Comparison of ENCODE assay signal across 14 cellular contexts in the genomic region with DNA sequence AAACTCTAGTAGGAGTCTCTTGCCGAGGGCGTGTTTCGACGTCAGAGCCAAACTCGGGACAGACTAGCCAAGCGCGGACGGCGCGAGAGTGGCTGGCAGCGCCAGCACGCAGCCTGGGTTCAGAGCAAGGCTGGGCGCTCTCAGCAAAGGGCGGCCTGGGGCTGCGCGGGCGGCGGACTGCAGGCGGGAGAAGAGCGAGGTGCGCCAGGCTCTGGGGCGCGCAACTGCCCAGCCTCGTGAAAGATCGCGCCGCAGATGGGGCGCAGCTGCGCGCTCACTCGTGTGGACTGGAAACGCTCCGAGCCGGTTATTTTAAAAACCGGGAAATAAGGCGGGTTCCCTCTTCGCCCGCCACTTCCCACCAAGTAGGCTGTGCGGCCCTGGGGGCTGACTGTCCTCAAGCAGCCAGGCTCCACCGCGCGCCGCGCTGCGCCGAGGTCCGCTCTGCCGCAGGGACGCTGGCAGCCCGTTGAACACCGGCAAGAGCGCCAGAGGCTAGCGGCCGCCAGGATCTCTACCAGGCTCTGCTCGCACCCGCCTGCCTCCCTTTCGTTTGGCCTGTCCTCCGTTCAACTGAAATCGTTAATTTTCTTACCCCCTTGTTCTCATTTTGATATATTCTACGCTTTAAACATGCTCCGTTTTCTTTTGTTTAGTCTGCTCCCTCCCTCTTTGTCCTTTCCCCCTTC. TPM values are rescaled to one million over a fixed set of nuclear protein-coding genes. Genes with fewer than 3 reads are reported as not detected.
DNase-seq lines count a peak whose midpoint lies in the region; ATAC-seq, FAIRE-seq and TF ChIP-seq lines count a peak whose summit lies in the region.
"Had no signal": no experiment of that assay in that cellular context is flagged by ENCODE, and none has a peak within 500 bp of the region (broad histone marks: within the 10 kb centered on the region; RNA-seq: fewer than 3 reads in every experiment).

No MANE protein-coding gene starts in this region.

- TF ChIP-seq CTCF in endothelial cell of umbilical vein (IDR thresholded peaks at IDR 0.05; ENCODE audit: extremely low read depth in 1 of 2, insufficient read depth in 1 of 2, low read depth in 1 of 2, low read length in 2 of 2) (no peak), neural crest cell (conservative IDR thresholded peaks at IDR 0.05) (no peak), mammary epithelial cell (conservative IDR thresholded peaks at IDR 0.05 in 1 of 2, IDR thresholded peaks at IDR 0.05 in 1 of 2; ENCODE audit: extremely low read depth in 1 of 2, insufficient read depth in 1 of 2, low read depth in 1 of 2, low read length in 2 of 2) (no peak)

- peak; percentile 65 for DNase-seq in D341Med (ENCODE audit: low spot score)
- DNase-seq in T-cell = no peak
- DNase-seq in endothelial cell of umbilical vein (ENCODE audit: low read depth, low spot score) = peak; percentile 16
- peak; percentile 33 for DNase-seq in neural crest cell (ENCODE audit: low read depth, low spot score)
- no peak for DNase-seq in mammary epithelial cell
- no peak for DNase-seq in NCI-H1092 treated with DMSO at 0.1 percent for 48 hours (lab: John Stamatoyannopoulos, UW)
- DNase-seq in DMS79 treated with DMSO at 0.1 percent for 48 hours (lab: John Stamatoyannopoulos, UW) = no peak
- DNase-seq: DMS79, NCI-H226, SJCRH30 had no signal

- H3K36me3 Mint-ChIP-seq in T-cell = no peaks in the 10 kb centered on the region
- H3K36me3 Mint-ChIP-seq in neural crest cell (ENCODE audit: low read depth) = no peaks in the 10 kb centered on the region

- H3K27ac ChIP-seq in endothelial cell of umbilical vein (ENCODE audit: insufficient read depth, low read depth, low read length) (no peak overlapping the region), mammary epithelial cell (ENCODE audit: insufficient read depth, low read depth, low read length) (no peak overlapping the region)
- H3K27ac ChIP-seq: SJCRH30 had no signal

- no peak for TF ChIP-seq POLR2A in endothelial cell of umbilical vein (IDR thresholded peaks at IDR 0.05; ENCODE audit: low read depth, low read length)

- dilution Hi-C loops in endothelial cell of umbilical vein (cut with MboI; ENCODE audit: extremely low pct_ligation_motif_present, low sequenced_read_pairs) (no loop called here), mammary epithelial cell (cut with HindIII; ENCODE audit: low sequenced_read_pairs) (loop anchor here (5.0 kb wide), 1 partner anchor 64 kb away; no protein-coding TSS in a partner anchor)

- H3K4me3 ChIP-seq in endothelial cell of umbilical vein (replicated peaks in 1 of 3; ENCODE audit: insufficient read depth in 1 of 3, low read depth in 1 of 3, low read length in 3 of 3) (no peak overlapping the region), mammary epithelial cell (replicated peaks in 1 of 3; ENCODE audit: insufficient read depth in 1 of 3, low read depth in 2 of 3, low read length in 3 of 3) (no peak overlapping the region)
- H3K4me3 ChIP-seq: SJCRH30 had no signal

- H3K9me1 ChIP-seq in endothelial cell of umbilical vein (replicated peaks; ENCODE audit: control insufficient read depth, extremely low read depth, insufficient read depth, low read length) = no peaks in the 10 kb centered on the region

- peaks cover 13 to 25% (median 19%) of the 10 kb centered on the region in 3 donors for H3K4me1 Mint-ChIP-seq in T-cell
- H3K4me1 Mint-ChIP-seq in neural crest cell = peaks cover 5% of the 10 kb centered on the region

- H3K4me2 ChIP-seq in endothelial cell of umbilical vein (ENCODE audit: insufficient read depth, low read length) (no peak overlapping the region), mammary epithelial cell (ENCODE audit: insufficient read depth, low read depth, low read length) (no peak overlapping the region)

- in situ Hi-C loops in mammary epithelial cell (cut with MboI; ENCODE audit: low sequenced_read_pairs in 2 of 2) = no loop called here

- peaks cover 35 to 59% of the 10 kb centered on the region in 2 donors for H3K27me3 Mint-ChIP-seq in T-cell
- peaks cover 81% of the 10 kb centered on the region for H3K27me3 Mint-ChIP-seq in neural crest cell (ENCODE audit: low read depth)

- H2AFZ ChIP-seq in endothelial cell of umbilical vein (ENCODE audit: low read depth, low read length) = no peak overlapping the region
- no peak overlapping the region for H2AFZ ChIP-seq in mammary epithelial cell (ENCODE audit: low read depth, low read length)

- H3K9me3 Mint-ChIP-seq in T-cell (no peaks in the 10 kb centered on the region), neural crest cell (no peaks in the 10 kb centered on the region)

- no peak for FAIRE-seq in endothelial cell of umbilical vein (lab: Jason Lieb, UNC)
- FAIRE-seq: HepG2, keratinocyte had no signal

- WGBS in mammary epithelial cell (ENCODE audit: low coverage, missing lambda C conversion rate) = 32% methylated on average over 16 of the region's 61 CpGs

- H3K9me3 ChIP-seq in endothelial cell of umbilical vein (replicated peaks; ENCODE audit: control insufficient read depth, insufficient read depth, low read length) (no peaks in the 10 kb centered on the region), mammary epithelial cell (replicated peaks; ENCODE audit: insufficient read depth, low read length) (peaks cover 10% of the 10 kb centered on the region)
- H3K9me3 ChIP-seq: SJCRH30 had no signal

- intact Hi-C loops in endothelial cell of umbilical vein (cut with micrococcal nuclease) (no loop called here), mammary epithelial cell (cut with micrococcal nuclease) (no loop called here)

- ATAC-seq in T-cell (replicated peaks in 1 of 4) = no peak
- ATAC-seq in HG03354 (IDR thresholded peaks at IDR 0.05; ENCODE audit: poor library complexity, severe bottlenecking, unreplicated experiment) = no peak
- ATAC-seq: HepG2 had no signal

- CTCF ChIA-PET in T-cell (lab: Charles Lee) = no interaction called here
- CTCF ChIA-PET in endothelial cell of umbilical vein (lab: Charles Lee) = interaction anchor here (1.8 to 3.2 kb wide), 2 partner anchors 15 to 20 kb away, joined by 7 to 14 read pairs; no protein-coding TSS in a partner anchor
- CTCF ChIA-PET in mammary epithelial cell (lab: Charles Lee; ENCODE audit: low non-redundant PET) = no interaction called here

- peaks cover 60 to 72% of the 10 kb centered on the region in 2 experiments for H3K27me3 ChIP-seq in endothelial cell of umbilical vein (ENCODE audit: control insufficient read depth in 2 of 2, insufficient read depth in 2 of 2, low read length in 2 of 2)
- peaks cover 40% of the 10 kb centered on the region for H3K27me3 ChIP-seq in mammary epithelial cell (ENCODE audit: insufficient read depth, low read length)

- no peak overlapping the region for H3K9ac ChIP-seq in endothelial cell of umbilical vein (replicated peaks; ENCODE audit: extremely low read depth, insufficient read depth, low read length)
- H3K9ac ChIP-seq in mammary epithelial cell (ENCODE audit: insufficient read depth, low read length) = no peak overlapping the region

- H3K79me2 ChIP-seq in endothelial cell of umbilical vein (ENCODE audit: control insufficient read depth, insufficient read depth, low read length) = no peaks in the 10 kb centered on the region
- no peaks in the 10 kb centered on the region for H3K79me2 ChIP-seq in mammary epithelial cell (ENCODE audit: insufficient read depth, low read length)

- BruUV-seq in endothelial cell of umbilical vein (replicated peaks; lab: Mats Ljungman, UMichigan) (no TSS peak), mammary epithelial cell (replicated peaks; lab: Mats Ljungman, UMichigan) (no TSS peak)

- POLR2A ChIA-PET in T-cell (lab: Charles Lee) = no interaction called here
- POLR2A ChIA-PET in endothelial cell of umbilical vein (lab: Charles Lee) = no interaction called here

- H3K4me3 Mint-ChIP-seq in T-cell = peak overlapping the region; percentile 24 to 69 (median 48)
- H3K4me3 Mint-ChIP-seq in neural crest cell = peak overlapping the region; percentile 61

- H3K27ac Mint-ChIP-seq in T-cell (peak overlapping the region in 1 of 2 donors; percentile 9), neural crest cell (ENCODE audit: unreplicated experiment) (no peak overlapping the region)

- no peaks in the 10 kb centered on the region for H4K20me1 ChIP-seq in endothelial cell of umbilical vein (replicated peaks; ENCODE audit: control insufficient read depth, extremely low read depth, insufficient read depth, low read length)
- peaks cover 7% of the 10 kb centered on the region for H4K20me1 ChIP-seq in mammary epithelial cell (ENCODE audit: insufficient read depth, low read length)

- no peaks in the 10 kb centered on the region for H3K4me1 ChIP-seq in endothelial cell of umbilical vein (ENCODE audit: control insufficient read depth, extremely low read depth, insufficient read depth, low read length)
- H3K4me1 ChIP-seq in mammary epithelial cell (ENCODE audit: insufficient read depth, low read length) = no peaks in the 10 kb centered on the region
- H3K4me1 ChIP-seq: SJCRH30 had no signal

- H3K36me3 ChIP-seq in endothelial cell of umbilical vein (ENCODE audit: control insufficient read depth in 2 of 2, extremely low read depth in 1 of 2, insufficient read depth in 2 of 2, low read length in 2 of 2) (no peaks in the 10 kb centered on the region), mammary epithelial cell (ENCODE audit: insufficient read depth, low read length) (no peaks in the 10 kb centered on the region)
- H3K36me3 ChIP-seq: SJCRH30 had no signal

RNA-seq across cellular contexts. Expression of a gene that starts 2.4 kb away (rescaled TPM):
- total RNA-seq in T-cell (not detected), endothelial cell of umbilical vein (not detected in 2 replicates), neural crest cell (0.21 TPM in 1 of 2 replicates, not detected in the other), mammary epithelial cell (not detected)
- polyA plus RNA-seq in endothelial cell of umbilical vein (not detected in 2 replicates), mammary epithelial cell (not detected)
- not detected in 2 replicates for polyA plus RNA-seq in endothelial cell of umbilical vein (2011; cell fraction: cytosol; rRNA removed)
- polyA plus RNA-seq in endothelial cell of umbilical vein (2011; cell fraction: nucleus; rRNA removed) = not detected in 2 replicates
- not detected in 2 replicates for polyA plus RNA-seq in endothelial cell of umbilical vein (2012)
- polyA minus RNA-seq in endothelial cell of umbilical vein (not detected in 2 replicates), mammary epithelial cell (not detected)
- polyA minus RNA-seq in endothelial cell of umbilical vein (2011; cell fraction: cytosol; rRNA and poly(A)+ RNA removed) = not detected
- not detected in 2 replicates for polyA minus RNA-seq in endothelial cell of umbilical vein (2011; cell fraction: nucleus; rRNA and poly(A)+ RNA removed)
- total RNA-seq: dermis microvascular lymphatic vessel endothelial cell, HepG2, SJCRH30 had no signal
- polyA plus RNA-seq: HepG2, keratinocyte had no signal

RNA-seq across cellular contexts. Expression of a gene that starts 33.7 kb away (rescaled TPM):
- total RNA-seq in T-cell = 10 to 100 TPM; 70.6 to 87.2 (median 73.3) TPM
- 38.9 and 42.1 TPM in 2 replicates for total RNA-seq in endothelial cell of umbilical vein
- 26.2 and 26.9 TPM in 2 replicates for polyA plus RNA-seq in endothelial cell of umbilical vein
- polyA plus RNA-seq in endothelial cell of umbilical vein (2011; cell fraction: cytosol; rRNA removed) = 25.8 and 26.3 TPM in 2 replicates
- polyA plus RNA-seq in endothelial cell of umbilical vein (2011; cell fraction: nucleus; rRNA removed) = 141 and 160 TPM in 2 replicates
- 23.4 and 26.1 TPM in 2 replicates for polyA plus RNA-seq in endothelial cell of umbilical vein (2012)
- 65.0 and 69.7 TPM in 2 replicates for polyA minus RNA-seq in endothelial cell of umbilical vein
- polyA minus RNA-seq in endothelial cell of umbilical vein (2011; cell fraction: cytosol; rRNA and poly(A)+ RNA removed) = 21.3 TPM
- polyA minus RNA-seq in endothelial cell of umbilical vein (2011; cell fraction: nucleus; rRNA and poly(A)+ RNA removed) = 55.6 and 66.4 TPM in 2 replicates
- total RNA-seq in neural crest cell = 69.1 and 71.0 TPM in 2 replicates
- total RNA-seq in mammary epithelial cell = 10 to 100 TPM; 39.4 to 51.3 TPM
- 24.9 TPM for polyA plus RNA-seq in mammary epithelial cell
- polyA minus RNA-seq in mammary epithelial cell = 26.5 TPM

RNA-seq across cellular contexts. Expression of a gene that starts 44.1 kb away (rescaled TPM):
- total RNA-seq in T-cell = not detected
- not detected in 2 replicates for total RNA-seq in endothelial cell of umbilical vein
- not detected in 2 replicates for polyA plus RNA-seq in endothelial cell of umbilical vein
- polyA plus RNA-seq in endothelial cell of umbilical vein (2011; cell fraction: cytosol; rRNA removed) = not detected in 2 replicates
- not detected in 2 replicates for polyA plus RNA-seq in endothelial cell of umbilical vein (2011; cell fraction: nucleus; rRNA removed)
- polyA plus RNA-seq in endothelial cell of umbilical vein (2012) = not detected in 2 replicates
- polyA minus RNA-seq in endothelial cell of umbilical vein = not detected in 2 replicates
- polyA minus RNA-seq in endothelial cell of umbilical vein (2011; cell fraction: cytosol; rRNA and poly(A)+ RNA removed) = not detected
- not detected in 2 replicates for polyA minus RNA-seq in endothelial cell of umbilical vein (2011; cell fraction: nucleus; rRNA and poly(A)+ RNA removed)
- not detected in 2 replicates for total RNA-seq in neural crest cell
- not detected for total RNA-seq in mammary epithelial cell
- not detected for polyA plus RNA-seq in mammary epithelial cell
- not detected for polyA minus RNA-seq in mammary epithelial cell
- total RNA-seq: dermis microvascular lymphatic vessel endothelial cell, HepG2, SJCRH30 had no signal
- polyA plus RNA-seq: HepG2, keratinocyte had no signal

Comparison
In these comparisons a context has a peak if more than half of its experiments do, and no peak if none do; other contexts are left out.
1. DNase-seq: peak in D341Med (single experiment), endothelial cell of umbilical vein (single experiment) and neural crest cell (single experiment); none in T-cell (0 of 34), mammary epithelial cell (single experiment), NCI-H1092 treated with DMSO at 0.1 percent for 48 hours (single experiment) and DMS79 treated with DMSO at 0.1 percent for 48 hours (single experiment).